ENCODE assay signal across 26 cellular contexts in genomic region chr3:126491221-126492013, GRCh38. TPM values are rescaled to one million over a fixed set of nuclear protein-coding genes. Genes with fewer than 3 reads are reported as not detected.
"Had no signal": no experiment of that assay in that cellular context is flagged by ENCODE, and none has a peak within 500 bp of the region (broad histone marks: within the 10 kb centered on the region; RNA-seq: fewer than 3 reads in every experiment).

No MANE protein-coding gene starts in this region.

- H3K4me3 Mint-ChIP-seq: activated CD4-positive, alpha-beta T cell treated with anti-CD3 and anti-CD28 coated beads, Interleukin-2, amount 10 ng/mL, durations not matched to agents 24 days and 14 days; activated CD8-positive, alpha-beta T cell treated with anti-CD3 and anti-CD28 coated beads, Interleukin-2, amount 10 ng/mL, durations not matched to agents 7 days and 5 days; activated naive CD8-positive, alpha-beta T cell; activated T-cell treated with anti-CD3 and anti-CD28 coated beads, Interleukin-2, amount 50 U/mL, for 72 hours; brain; natural killer cell; stimulated activated effector memory CD8-positive, alpha-beta T cell treated with anti-CD3 and anti-CD28 coated beads, Interleukin-12 subunit alpha, Interleukin-12 subunit beta, amount 100 ng/mL, for 72 hours; T-helper 1 cell treated with Interleukin-12 subunit alpha and Interleukin-12 subunit beta and Interleukin-4 antibody, amounts not matched to agents 30 μg/mL and 1 μg/mL, for 36 hours; WTC11 had no signal

- H3K9me3 ChIP-seq: esophagus squamous epithelium, sigmoid colon, thoracic aorta had no signal

- H3K27me3 Mint-ChIP-seq: activated CD4-positive, alpha-beta T cell treated with anti-CD3 and anti-CD28 coated beads, Interleukin-2, amount 10 ng/mL, durations not matched to agents 24 days and 14 days; activated naive CD8-positive, alpha-beta T cell; brain had no signal

- DNase-seq: activated CD4-positive, alpha-beta T cell treated with anti-CD3 and anti-CD28 coated beads, Interleukin-2, amount 10 ng/mL, durations not matched to agents 24 days and 14 days; activated CD8-positive, alpha-beta memory T cell treated with anti-CD3 and anti-CD28 coated beads, Interleukin-2, amount 50 U/mL, for 4 hours; activated CD8-positive, alpha-beta T cell treated with anti-CD3 and anti-CD28 coated beads, Interleukin-2, amount 10 ng/mL, durations not matched to agents 7 days and 5 days; activated gamma-delta T cell; activated T-cell treated with anti-CD3 and anti-CD28 coated beads, Interleukin-2, amount 50 U/mL, for 72 hours; central memory CD4-positive, alpha-beta T cell; effector CD4-positive, alpha-beta T cell; esophagus squamous epithelium; hippocampal formation; left ventricle myocardium superior; mesenchymal stem cell; natural killer cell; sigmoid colon had no signal

- H3K36me3 ChIP-seq: esophagus squamous epithelium, sigmoid colon, thoracic aorta had no signal

- FAIRE-seq: endothelial cell of umbilical vein had no signal

- H3K27ac Mint-ChIP-seq: activated CD4-positive, alpha-beta T cell treated with anti-CD3 and anti-CD28 coated beads, Interleukin-2, amount 10 ng/mL, durations not matched to agents 24 days and 14 days; activated CD8-positive, alpha-beta T cell treated with anti-CD3 and anti-CD28 coated beads, Interleukin-2, amount 10 ng/mL, durations not matched to agents 7 days and 5 days; activated naive CD8-positive, alpha-beta T cell; activated T-cell treated with anti-CD3 and anti-CD28 coated beads, Interleukin-2, amount 50 U/mL, for 72 hours; natural killer cell; stimulated activated effector memory CD8-positive, alpha-beta T cell treated with anti-CD3 and anti-CD28 coated beads, Interleukin-12 subunit alpha, Interleukin-12 subunit beta, amount 100 ng/mL, for 72 hours; T-helper 1 cell treated with Interleukin-12 subunit alpha and Interleukin-12 subunit beta and Interleukin-4 antibody, amounts not matched to agents 30 μg/mL and 1 μg/mL, for 36 hours; WTC11 had no signal

- H3K27ac ChIP-seq: coronary artery, esophagus squamous epithelium, sigmoid colon, thoracic aorta had no signal

- H3K9me3 Mint-ChIP-seq: activated CD4-positive, alpha-beta T cell treated with anti-CD3 and anti-CD28 coated beads, Interleukin-2, amount 10 ng/mL, durations not matched to agents 24 days and 14 days; activated T-cell treated with anti-CD3 and anti-CD28 coated beads, Interleukin-2, amount 50 U/mL, for 72 hours; brain; natural killer cell; stimulated activated effector memory CD8-positive, alpha-beta T cell treated with anti-CD3 and anti-CD28 coated beads, Interleukin-12 subunit alpha, Interleukin-12 subunit beta, amount 100 ng/mL, for 72 hours; T-helper 1 cell treated with Interleukin-12 subunit alpha and Interleukin-12 subunit beta and Interleukin-4 antibody, amounts not matched to agents 30 μg/mL and 1 μg/mL, for 36 hours; WTC11 had no signal

- H3K4me1 ChIP-seq: sigmoid colon had no signal

- H3K4me3 ChIP-seq: coronary artery, esophagus squamous epithelium, sigmoid colon, thoracic aorta had no signal

- H3K27me3 ChIP-seq: sigmoid colon had no signal

- H3K36me3 Mint-ChIP-seq: activated naive CD8-positive, alpha-beta T cell; brain; natural killer cell; stimulated activated effector memory CD8-positive, alpha-beta T cell treated with anti-CD3 and anti-CD28 coated beads, Interleukin-12 subunit alpha, Interleukin-12 subunit beta, amount 100 ng/mL, for 72 hours; WTC11 had no signal

RNA-seq across cellular contexts. Expression of gene UROC1, which starts 26.2 kb away (rescaled TPM):
- total RNA-seq: activated CD4-positive, alpha-beta T cell treated with anti-CD3 and anti-CD28 coated beads, Interleukin-2, amount 10 ng/mL, durations not matched to agents 24 days and 14 days; activated T-cell treated with anti-CD3 and anti-CD28 coated beads, Interleukin-2, amount 50 U/mL, for 72 hours; endothelial cell of umbilical vein; esophagus squamous epithelium; fibroblast of villous mesenchyme; kidney epithelial cell; left ventricle myocardium superior; natural killer cell; omental fat pad; pulmonary artery endothelial cell; sigmoid colon; thoracic aorta; ureter; WTC11 had no signal
- polyA plus RNA-seq: endothelial cell of umbilical vein had no signal

RNA-seq across cellular contexts. Expression of gene CHST13, which starts 32.5 kb away (rescaled TPM):
- total RNA-seq: activated CD4-positive, alpha-beta T cell treated with anti-CD3 and anti-CD28 coated beads, Interleukin-2, amount 10 ng/mL, durations not matched to agents 24 days and 14 days; activated CD8-positive, alpha-beta T cell treated with anti-CD3 and anti-CD28 coated beads, Interleukin-2, amount 10 ng/mL, durations not matched to agents 7 days and 5 days; activated T-cell treated with anti-CD3 and anti-CD28 coated beads, Interleukin-2, amount 50 U/mL, for 72 hours; endothelial cell of umbilical vein; fibroblast of villous mesenchyme; kidney epithelial cell; pulmonary artery endothelial cell; thoracic aorta; ureter had no signal
